Comparison of ENCODE assay signal across 1 cellular context in the genomic region with DNA sequence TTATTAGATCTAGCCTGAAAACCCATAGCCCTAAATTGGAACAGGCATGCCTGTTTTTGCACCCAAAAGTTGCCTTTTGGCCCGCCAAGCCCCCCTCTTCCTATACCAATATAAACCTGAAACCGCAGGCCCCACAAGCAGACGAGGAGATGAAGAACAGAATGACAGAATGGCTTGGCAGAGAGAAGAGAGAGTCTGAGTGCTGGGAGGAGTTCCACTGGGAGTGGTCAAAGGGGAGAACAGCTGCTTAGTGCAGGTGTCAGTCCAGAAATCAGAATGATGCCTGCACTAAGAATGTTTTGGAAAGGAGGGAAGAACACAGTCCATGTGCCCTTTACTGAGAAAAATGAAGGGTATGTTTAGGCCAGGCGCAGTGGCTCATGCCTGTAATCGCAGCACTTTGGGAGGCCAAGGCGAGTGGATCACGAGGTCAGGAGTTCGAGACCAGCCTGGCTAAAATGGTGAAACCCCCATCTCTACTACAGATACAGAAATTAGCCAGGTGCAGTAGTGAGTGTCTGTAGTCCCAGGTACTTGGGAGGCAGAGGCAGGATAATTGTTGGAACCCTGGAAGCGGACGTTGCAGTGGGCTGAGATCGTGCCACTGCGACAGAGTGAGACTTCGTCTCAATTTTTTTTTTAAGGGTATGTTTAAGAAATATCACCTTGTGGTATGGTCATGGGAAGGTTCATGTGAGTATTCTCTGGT.
A peak's percentile ranks its signal among the peaks of the same experiment; 100 is the strongest.
TF ChIP-seq lines count a peak whose summit lies in the region.

No MANE protein-coding gene starts in this region.

TF ChIP-seq in GM12878, 131 proteins besides CTCF, POLR2A, EP300 and RAD21:
- TF ChIP-seq POLR2AphosphoS5 (IDR thresholded peaks at IDR 0.05; ENCODE audit: low read length), result peak; percentile 56
- TF ChIP-seq ETV6 (conservative IDR thresholded peaks at IDR 0.05 in 1 of 2, IDR thresholded peaks at IDR 0.05 in 1 of 2; ENCODE audit: borderline replicate concordance in 1 of 2, low read depth in 1 of 2), result no peak
